In the genomic region with DNA sequence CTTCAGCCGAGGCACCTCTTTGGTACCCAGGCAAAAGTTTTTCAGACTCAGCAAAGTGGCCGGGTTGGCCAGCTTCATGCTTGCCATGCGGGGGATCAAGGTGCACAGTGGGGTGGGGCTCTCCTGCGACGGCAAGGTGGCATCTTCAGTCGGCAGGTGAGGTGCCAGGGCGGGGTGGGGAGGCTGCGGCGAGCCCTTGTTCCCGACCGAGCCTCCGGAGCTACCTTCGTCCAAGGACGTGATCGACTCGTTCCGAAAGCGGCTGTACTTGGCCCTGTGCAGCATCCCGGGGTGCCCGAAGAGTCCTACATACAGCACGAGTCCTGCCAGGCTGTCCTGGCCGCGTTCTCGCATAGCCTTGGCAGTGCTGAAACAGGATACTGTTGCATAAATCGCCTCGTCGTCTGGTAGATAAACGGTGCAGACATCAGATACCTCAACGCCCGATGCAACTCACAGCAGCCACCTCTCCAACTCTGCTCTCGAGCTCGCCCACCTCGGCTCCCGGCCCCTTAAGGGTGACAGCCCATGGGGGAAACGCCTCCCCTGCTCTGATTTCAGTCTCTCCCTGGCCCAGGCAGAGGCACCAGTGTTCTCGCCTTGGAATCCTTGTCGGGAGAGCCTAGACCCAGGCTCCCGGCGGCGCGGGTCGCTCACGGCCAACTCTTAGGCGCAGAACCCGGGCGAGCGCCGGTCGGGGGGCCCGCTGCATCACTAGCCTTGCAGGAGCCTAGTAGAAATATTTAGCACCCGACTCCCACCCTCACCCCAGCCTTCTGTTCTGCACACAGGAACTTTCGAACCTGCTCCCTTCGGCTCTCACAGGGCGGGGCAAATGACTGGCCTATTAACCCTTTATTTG, we compare ENCODE assay signal across 9 cellular contexts. TPM values are rescaled to one million over a fixed set of nuclear protein-coding genes. Genes with fewer than 3 reads are reported as not detected.
DNase-seq lines count a peak whose midpoint lies in the region; ATAC-seq and TF ChIP-seq lines count a peak whose summit lies in the region.
"Had no signal": no experiment of that assay in that cellular context is flagged by ENCODE, and none has a peak within 500 bp of the region (broad histone marks: within the 10 kb centered on the region; RNA-seq: fewer than 3 reads in every experiment).

No MANE protein-coding gene starts in this region.

- peak overlapping the region; percentile 12 to 50 (median 42) for H3K4me3 ChIP-seq in Peyer's patch
- H3K4me3 ChIP-seq in upper lobe of right lung: peak overlapping the region; percentile 54

- no peaks in the 10 kb centered on the region for H3K36me3 ChIP-seq in Peyer's patch
- no peaks in the 10 kb centered on the region for H3K36me3 ChIP-seq in upper lobe of right lung

- no peaks in the 10 kb centered on the region for H3K36me3 Mint-ChIP-seq in effector memory CD8-positive, alpha-beta T cell (ENCODE audit: insufficient read depth)

- H3K27ac ChIP-seq in Peyer's patch (no peak overlapping the region), upper lobe of right lung (no peak overlapping the region)

- TF ChIP-seq POLR2A in Peyer's patch (IDR thresholded peaks at IDR 0.05): no peak

- H3K27ac Mint-ChIP-seq in effector memory CD8-positive, alpha-beta T cell: no peak overlapping the region
- H3K27ac Mint-ChIP-seq: activated naive CD4-positive, alpha-beta T cell treated with anti-CD3 and anti-CD28 coated beads, Interleukin-2, amount 50 U/mL, for 72 hours had no signal

- DNase-seq in NCI-H82 (lab: John Stamatoyannopoulos, UW): peak; percentile 63
- DNase-seq in NCI-H82 treated with DMSO at 0.1 percent for 48 hours (lab: John Stamatoyannopoulos, UW; ENCODE audit: unreplicated experiment): no peak
- DNase-seq in Peyer's patch: no peak
- no peak for DNase-seq in effector memory CD8-positive, alpha-beta T cell
- DNase-seq in midbrain (lab: John Stamatoyannopoulos, UW): peak; percentile 43
- peak; percentile 64 for DNase-seq in upper lobe of right lung
- DNase-seq in NCI-H2029 treated with DMSO at 0.1 percent for 48 hours (lab: John Stamatoyannopoulos, UW): no peak
- no peak for DNase-seq in stimulated activated CD8-positive, alpha-beta memory T cell treated with anti-CD3 and anti-CD28 coated beads, Interleukin-4, amount 100 ng/mL, for 48 hours

- H3K4me3 Mint-ChIP-seq in effector memory CD8-positive, alpha-beta T cell: peak overlapping the region; percentile 80 to 83

- no peaks in the 10 kb centered on the region for H3K27me3 ChIP-seq in Peyer's patch
- H3K27me3 ChIP-seq in upper lobe of right lung: peaks cover 9% of the 10 kb centered on the region

- no peaks in the 10 kb centered on the region for H3K9me3 Mint-ChIP-seq in effector memory CD8-positive, alpha-beta T cell
- H3K9me3 Mint-ChIP-seq: activated naive CD4-positive, alpha-beta T cell treated with anti-CD3 and anti-CD28 coated beads, Interleukin-2, amount 50 U/mL, for 72 hours had no signal

- H3K9me3 ChIP-seq in Peyer's patch (no peaks in the 10 kb centered on the region), upper lobe of right lung (no peaks in the 10 kb centered on the region)

- intact Hi-C loops in upper lobe of right lung (cut with DNase I): no loop called here

- peaks cover 14 to 28% of the 10 kb centered on the region in 2 donors for H3K27me3 Mint-ChIP-seq in effector memory CD8-positive, alpha-beta T cell

- peak; percentile 20 for ATAC-seq in effector memory CD8-positive, alpha-beta T cell (replicated peaks)
- ATAC-seq in upper lobe of right lung: peak; percentile 64

- H3K4me1 ChIP-seq in Peyer's patch (peaks cover 0 to 18% (median 0%) of the 10 kb centered on the region in 4 donors), upper lobe of right lung (peaks cover 22% of the 10 kb centered on the region)

- H3K4me1 Mint-ChIP-seq in effector memory CD8-positive, alpha-beta T cell (ENCODE audit: low read depth in 2 of 2): peaks cover 26 to 27% of the 10 kb centered on the region in 2 donors

- TF ChIP-seq CTCF in Peyer's patch (IDR thresholded peaks at IDR 0.05) (no peak), upper lobe of right lung (IDR thresholded peaks at IDR 0.05) (no peak)

RNA-seq across cellular contexts. Expression of gene SHC4, which starts 0.8 kb away (rescaled TPM):
- total RNA-seq in Peyer's patch: under 1 TPM in 1 of 4 donors, not detected in 3; 0.66 TPM
- 0.32 TPM for total RNA-seq in upper lobe of right lung

Comparison
In these comparisons a context has a peak if more than half of its experiments do, and no peak if none do; other contexts are left out.
1. DNase-seq: peak in NCI-H82 (single experiment), midbrain (single experiment) and upper lobe of right lung (single experiment); none in NCI-H82 treated with DMSO at 0.1 percent for 48 hours (single experiment), Peyer's patch (0 of 3), effector memory CD8-positive, alpha-beta T cell (0 of 3), NCI-H2029 treated with DMSO at 0.1 percent for 48 hours (single experiment) and stimulated activated CD8-positive, alpha-beta memory T cell treated with anti-CD3 and anti-CD28 coated beads, Interleukin-4, amount 100 ng/mL, for 48 hours (single experiment).